ENCODE assay signal across 8 cellular contexts in genomic region chr5:143054480-143054941, GRCh38.
A peak's percentile ranks its signal among the peaks of the same experiment; 100 is the strongest.
DNase-seq lines count a peak whose midpoint lies in the region; ATAC-seq and TF ChIP-seq lines count a peak whose summit lies in the region.

No MANE protein-coding gene starts in this region.

- CTCF ChIA-PET in activated naive CD4-positive, alpha-beta T cell treated with anti-CD3 and anti-CD28 coated beads, Interleukin-2, amount 10 ng/mL, durations not matched to agents 7 days and 5 days (lab: Charles Lee) = no interaction called here

- H3K4me3 Mint-ChIP-seq in activated naive CD4-positive, alpha-beta T cell treated with anti-CD3 and anti-CD28 coated beads, Interleukin-2, amount 10 ng/mL, durations not matched to agents 7 days and 5 days = no peak overlapping the region
- no peak overlapping the region for H3K4me3 Mint-ChIP-seq in memory B cell

- peaks cover 42% of the 10 kb centered on the region for H3K4me1 ChIP-seq in SJCRH30
- H3K4me1 ChIP-seq in testis = peaks cover 38% of the 10 kb centered on the region

- WGBS in testis, 2 donors = 46 to 58% methylated on average over 5 of the region's 5 CpGs

- no peaks in the 10 kb centered on the region for H3K27me3 ChIP-seq in SJCRH30
- H3K27me3 ChIP-seq in testis = no peaks in the 10 kb centered on the region

- H3K4me1 Mint-ChIP-seq in activated naive CD4-positive, alpha-beta T cell treated with anti-CD3 and anti-CD28 coated beads, Interleukin-2, amount 10 ng/mL, durations not matched to agents 7 days and 5 days = peaks cover 43% of the 10 kb centered on the region
- H3K4me1 Mint-ChIP-seq in memory B cell = peaks cover 3% of the 10 kb centered on the region

- H3K27me3 Mint-ChIP-seq in activated naive CD4-positive, alpha-beta T cell treated with anti-CD3 and anti-CD28 coated beads, Interleukin-2, amount 10 ng/mL, durations not matched to agents 7 days and 5 days = no peaks in the 10 kb centered on the region
- H3K27me3 Mint-ChIP-seq in memory B cell = no peaks in the 10 kb centered on the region

- H3K9me3 Mint-ChIP-seq in activated naive CD4-positive, alpha-beta T cell treated with anti-CD3 and anti-CD28 coated beads, Interleukin-2, amount 10 ng/mL, durations not matched to agents 7 days and 5 days = no peaks in the 10 kb centered on the region
- H3K9me3 Mint-ChIP-seq in memory B cell = no peaks in the 10 kb centered on the region

- H3K9me3 ChIP-seq in SJCRH30 (replicated peaks) (no peaks in the 10 kb centered on the region), testis (no peaks in the 10 kb centered on the region)

- TF ChIP-seq CTCF in testis (IDR thresholded peaks at IDR 0.05) = no peak

- H3K27ac Mint-ChIP-seq in activated naive CD4-positive, alpha-beta T cell treated with anti-CD3 and anti-CD28 coated beads, Interleukin-2, amount 10 ng/mL, durations not matched to agents 7 days and 5 days = no peak overlapping the region
- H3K27ac Mint-ChIP-seq in memory B cell = peak overlapping the region; percentile 21

- intact Hi-C loops in testis (cut with DNase I; ENCODE audit: low total_unique reads) = no loop called here

- H3K4me3 ChIP-seq in SJCRH30 (no peak overlapping the region), testis (no peak overlapping the region)

- H3K27ac ChIP-seq in SJCRH30 (0 out of 2 replicates have a peak overlapping the region, but pooled peaks have one; percentile 6), testis (no peak overlapping the region)

- ATAC-seq in HG02798 (IDR thresholded peaks at IDR 0.05; ENCODE audit: poor library complexity, unreplicated experiment) (peak; percentile 63), memory B cell (ENCODE audit: low read depth) (peak; percentile 37), GM19467 (IDR thresholded peaks at IDR 0.05; ENCODE audit: unreplicated experiment) (no peak)

- peaks cover 37% of the 10 kb centered on the region for H3K36me3 Mint-ChIP-seq in activated naive CD4-positive, alpha-beta T cell treated with anti-CD3 and anti-CD28 coated beads, Interleukin-2, amount 10 ng/mL, durations not matched to agents 7 days and 5 days
- H3K36me3 Mint-ChIP-seq in memory B cell = peaks cover 20% of the 10 kb centered on the region

- DNase-seq in activated naive CD4-positive, alpha-beta T cell treated with Interleukin-2 at 50 U/mL for 16 hours = peak; percentile 47
- no peak for DNase-seq in activated naive CD4-positive, alpha-beta T cell treated with anti-CD3 and anti-CD28 coated beads, Interleukin-2, amount 10 ng/mL, durations not matched to agents 7 days and 5 days
- DNase-seq in SJCRH30 = no peak
- no peak for DNase-seq in memory B cell (ENCODE audit: low spot score in 2 of 2)
- DNase-seq in NCI-H446 treated with DMSO at 0.1 percent for 48 hours (lab: John Stamatoyannopoulos, UW) = no peak
- DNase-seq in testis = no peak

- TF ChIP-seq POLR2A in testis (IDR thresholded peaks at IDR 0.05) = no peak

- H3K36me3 ChIP-seq in SJCRH30 (peaks cover 6% of the 10 kb centered on the region; the same call in 1 of the 2 replicates), testis (ENCODE audit: low read depth, missing control alignments) (no peaks in the 10 kb centered on the region)
